Comparison of ENCODE assay signal across 9 cellular contexts in genomic region chr6:52233975-52234823, GRCh38. TPM values are rescaled to one million over a fixed set of nuclear protein-coding genes. Genes with fewer than 3 reads are reported as not detected.
DNase-seq lines count a peak whose midpoint lies in the region; FAIRE-seq and TF ChIP-seq lines count a peak whose summit lies in the region.
"Had no signal": no experiment of that assay in that cellular context is flagged by ENCODE, and none has a peak within 500 bp of the region (broad histone marks: within the 10 kb centered on the region; RNA-seq: fewer than 3 reads in every experiment).

No MANE protein-coding gene starts in this region.

- peak; percentile 50 for DNase-seq in GDM1 (lab: John Stamatoyannopoulos, UW)
- DNase-seq in H7 = peak; percentile 63
- peak; percentile 60 for DNase-seq in MM.1S
- DNase-seq in T1000 (lab: John Stamatoyannopoulos, UW) = peak; percentile 50
- DNase-seq in foreskin fibroblast = peak; percentile 65 to 79
- peak; percentile 27 to 55 for DNase-seq in stimulated activated CD4-positive, alpha-beta T cell treated with anti-CD3 and anti-CD28 coated beads, Interleukin-4, amount 100 ng/mL, for 48 hours (ENCODE audit: low read depth in 2 of 2)
- DNase-seq in germinal center (ENCODE audit: low spot score) = no peak

- no peak overlapping the region for H3K4me2 ChIP-seq in MM.1S (ENCODE audit: low read depth, low read length)

- no peaks in the 10 kb centered on the region for H3F3A ChIP-seq in MM.1S (ENCODE audit: insufficient read depth, low read length)

- no peaks in the 10 kb centered on the region for H3K9me2 ChIP-seq in MM.1S (replicated peaks; ENCODE audit: insufficient read depth, low read length)

- H4K20me1 ChIP-seq in MM.1S (ENCODE audit: insufficient read depth, low read length) = no peaks in the 10 kb centered on the region

- H3K36me3 ChIP-seq in H7 (replicated peaks; ENCODE audit: control insufficient read depth, insufficient read depth, low read length) (no peaks in the 10 kb centered on the region), MM.1S (replicated peaks; ENCODE audit: insufficient read depth, low read length) (no peaks in the 10 kb centered on the region)

- peak; percentile 70 for FAIRE-seq in A204.1 (lab: Jason Lieb, UNC)

- H3K27me3 ChIP-seq in H7 (ENCODE audit: control insufficient read depth, insufficient read depth, low read length) (no peaks in the 10 kb centered on the region), MM.1S (replicated peaks; ENCODE audit: insufficient read depth, low read length) (no peaks in the 10 kb centered on the region)

- no peaks in the 10 kb centered on the region for H3K4me1 ChIP-seq in MM.1S (ENCODE audit: low read length)

- H3K27ac ChIP-seq in MM.1S (ENCODE audit: low read length) = no peak overlapping the region

- H3K9ac ChIP-seq in MM.1S (ENCODE audit: low read length) = no peak overlapping the region

- H3K4me3 ChIP-seq in H7 (ENCODE audit: insufficient read depth, low read depth, low read length) = no peak overlapping the region
- no peak overlapping the region for H3K4me3 ChIP-seq in MM.1S (ENCODE audit: low read length)
- H3K4me3 ChIP-seq in foreskin fibroblast (ENCODE audit: low read depth in 1 of 2, low read length in 2 of 2) = no peak overlapping the region

- TF ChIP-seq CTCF in MM.1S (IDR thresholded peaks at IDR 0.05; ENCODE audit: low read length) = peak; percentile 77
- TF ChIP-seq CTCF in foreskin fibroblast (IDR thresholded peaks at IDR 0.05; ENCODE audit: low read depth, low read length) = peak; percentile 35

- H3K9me3 ChIP-seq in MM.1S (replicated peaks; ENCODE audit: insufficient read depth, low read length) = no peaks in the 10 kb centered on the region

- H2AFZ ChIP-seq in MM.1S (ENCODE audit: low read length) = no peak overlapping the region

- H3K79me2 ChIP-seq in MM.1S (ENCODE audit: low read length) = no peaks in the 10 kb centered on the region

RNA-seq across cellular contexts. Expression of gene IL17F, which starts 10.1 kb away (rescaled TPM):
- total RNA-seq in H7 (2014; rRNA removed; shearing (Covaris generic)) = not detected in 2 replicates
- total RNA-seq: pulmonary artery endothelial cell had no signal

RNA-seq across cellular contexts. Expression of gene IL17A, which starts 48.0 kb away (rescaled TPM):
- 0.03 TPM in 1 of 2 replicates, not detected in the other for total RNA-seq in H7 (2014; rRNA removed; shearing (Covaris generic))
- total RNA-seq: pulmonary artery endothelial cell had no signal

RNA-seq across cellular contexts. Expression of gene MCM3, which starts 50.3 kb away (rescaled TPM):
- 308 and 349 TPM in 2 replicates for total RNA-seq in H7 (2014; rRNA removed; shearing (Covaris generic))
